Comparison of ENCODE assay signal across 10 cellular contexts in the genomic region with DNA sequence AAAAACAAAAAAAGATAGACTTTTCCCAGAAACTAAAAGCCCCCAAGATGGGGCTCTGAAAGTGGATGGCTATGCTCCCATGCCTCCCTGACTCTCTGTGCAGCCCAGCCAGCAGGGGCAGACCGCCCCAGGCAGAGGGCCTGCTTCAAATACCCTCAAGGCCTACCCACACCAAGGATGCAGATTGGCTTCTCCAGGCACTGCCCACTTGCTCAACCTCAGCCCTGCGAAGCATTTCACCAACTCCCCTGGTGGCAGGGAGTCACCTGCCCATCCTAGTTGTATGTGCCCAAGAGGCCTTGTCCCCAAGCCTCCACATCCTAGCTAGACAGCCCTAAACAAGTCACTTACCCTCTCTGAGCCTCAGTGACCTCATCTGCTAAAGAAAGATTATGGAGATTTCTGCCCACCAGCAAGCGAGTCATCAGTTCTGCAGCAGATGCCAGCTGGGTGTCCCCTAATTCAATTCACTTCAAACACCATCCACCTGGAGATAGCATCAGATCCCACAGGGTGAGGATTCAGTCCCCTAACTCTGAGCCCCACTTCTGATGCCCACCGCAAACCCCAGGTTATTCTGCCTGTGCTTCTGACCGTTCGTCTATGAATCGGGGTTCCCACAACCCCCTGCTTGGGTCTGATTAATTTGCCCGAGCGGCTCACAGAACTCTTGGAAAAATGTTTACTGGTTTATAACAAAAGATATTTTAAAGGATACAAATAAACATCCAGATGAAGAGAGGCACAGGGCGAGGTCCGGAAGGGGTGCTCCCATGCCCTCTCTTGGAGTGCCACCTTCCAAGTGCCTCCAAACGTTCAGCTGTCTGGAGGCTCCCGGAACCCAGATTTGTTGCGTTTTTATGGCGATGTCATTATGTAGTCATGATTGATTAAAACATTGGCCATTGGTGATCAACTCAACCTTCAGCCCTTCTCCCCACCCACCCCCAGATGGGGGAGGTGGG. TPM values are rescaled to one million over a fixed set of nuclear protein-coding genes. Genes with fewer than 3 reads are reported as not detected.
DNase-seq lines count a peak whose midpoint lies in the region; ATAC-seq and TF ChIP-seq lines count a peak whose summit lies in the region.
"Had no signal": no experiment of that assay in that cellular context is flagged by ENCODE, and none has a peak within 500 bp of the region (broad histone marks: within the 10 kb centered on the region; RNA-seq: fewer than 3 reads in every experiment).

No MANE protein-coding gene starts in this region.

- no peaks in the 10 kb centered on the region for H3K9me3 Mint-ChIP-seq in Caco-2 (ENCODE audit: unreplicated experiment)

- H3K9me3 ChIP-seq in Caco-2, result no peaks in the 10 kb centered on the region

- TF ChIP-seq CTCF in Caco-2 (IDR thresholded peaks at IDR 0.05; ENCODE audit: insufficient read depth in 1 of 2, low read depth in 1 of 2, low read length in 1 of 2, severe bottlenecking in 1 of 2, unreplicated experiment in 1 of 2), result no peak
- TF ChIP-seq CTCF in NB4 (IDR thresholded peaks at IDR 0.05; ENCODE audit: low read depth, low read length), result no peak
- no peak for TF ChIP-seq CTCF in coronary artery (IDR thresholded peaks at IDR 0.05)

- no peak overlapping the region for H3K4me3 ChIP-seq in Caco-2 (ENCODE audit: low read depth, low read length)
- no peak overlapping the region for H3K4me3 ChIP-seq in NB4 (ENCODE audit: low read depth, low read length)
- H3K4me3 ChIP-seq in coronary artery, result no peak overlapping the region
- H3K4me3 ChIP-seq: SK-N-MC had no signal

- no peak for TF ChIP-seq POLR2A in NB4 (IDR thresholded peaks at IDR 0.05; ENCODE audit: extremely low read depth, insufficient read length)

- H3K36me3 Mint-ChIP-seq in Caco-2 (ENCODE audit: insufficient read depth, unreplicated experiment), result no peaks in the 10 kb centered on the region

- H3K27me3 Mint-ChIP-seq in Caco-2 (ENCODE audit: insufficient read depth, unreplicated experiment), result no peaks in the 10 kb centered on the region

- no peak for ATAC-seq in HG02885 (IDR thresholded peaks at IDR 0.05; ENCODE audit: poor library complexity, unreplicated experiment)

- peak overlapping the region; percentile 77 for H3K27ac Mint-ChIP-seq in Caco-2 (ENCODE audit: unreplicated experiment)

- CTCF ChIA-PET in Caco-2 (lab: Charles Lee), result interaction anchor here (1.5 kb wide), 1 partner anchor 20 kb away, joined by 4 read pairs; no protein-coding TSS in a partner anchor

- H3K4me1 Mint-ChIP-seq in Caco-2 (ENCODE audit: low read depth, unreplicated experiment), result peaks cover 20% of the 10 kb centered on the region

- DNase-seq in Caco-2 (peak in 1 of 2 experiments; percentile 13), NB4 (ENCODE audit: low read depth) (peak; percentile 43), coronary artery (ENCODE audit: low spot score) (peak; percentile 55), posterior vena cava (ENCODE audit: low spot score) (peak; percentile 59), T1000 (lab: John Stamatoyannopoulos, UW) (no peak), UCSD-AML1 (lab: John Stamatoyannopoulos, UW; ENCODE audit: unreplicated experiment) (no peak)
- DNase-seq: GF-D8, NCI-H446 had no signal

- POLR2A ChIA-PET in Caco-2 (lab: Charles Lee), result no interaction called here

- H3K27ac ChIP-seq in coronary artery, result no peak overlapping the region
- H3K27ac ChIP-seq: SK-N-MC had no signal

- BruUV-seq in Caco-2 (replicated peaks; lab: Mats Ljungman, UMichigan), result no TSS peak

- no peaks in the 10 kb centered on the region for H3K36me3 ChIP-seq in Caco-2 (ENCODE audit: control insufficient read depth, insufficient read depth, low read length)

- H3K4me1 ChIP-seq in Caco-2, result peaks cover 49% of the 10 kb centered on the region

- H3K27me3 ChIP-seq in Caco-2 (replicated peaks; ENCODE audit: control insufficient read depth, insufficient read depth, low read length), result no peaks in the 10 kb centered on the region

- no peak overlapping the region for H3K4me3 Mint-ChIP-seq in Caco-2 (ENCODE audit: unreplicated experiment)

- intact Hi-C loops in Caco-2 (cut with micrococcal nuclease; ENCODE audit: unreplicated experiment) (loop anchor here (10.0 kb wide), 1 partner anchor 1005 kb away; no protein-coding TSS in a partner anchor), posterior vena cava (cut with DNase I) (loop anchor here in 1 of 2 donors (5.0 to 10.0 kb wide), 2 partner anchors 73 to 175 kb away; no protein-coding TSS in a partner anchor)

RNA-seq across cellular contexts. Expression of a gene that starts 18.6 kb away (rescaled TPM):
- total RNA-seq in Caco-2 (2022), result 42.3 and 43.7 TPM in 2 replicates
- 10 to 100 TPM; 61.5 to 62.6 TPM for total RNA-seq in posterior vena cava

Comparison
In these comparisons a context has a peak if more than half of its experiments do, and no peak if none do; other contexts are left out.
1. DNase-seq: peak in NB4 (single experiment), coronary artery (single experiment) and posterior vena cava (single experiment); none in T1000 (single experiment) and UCSD-AML1 (single experiment).